ENCODE assay signal across 8 cellular contexts in the genomic region with DNA sequence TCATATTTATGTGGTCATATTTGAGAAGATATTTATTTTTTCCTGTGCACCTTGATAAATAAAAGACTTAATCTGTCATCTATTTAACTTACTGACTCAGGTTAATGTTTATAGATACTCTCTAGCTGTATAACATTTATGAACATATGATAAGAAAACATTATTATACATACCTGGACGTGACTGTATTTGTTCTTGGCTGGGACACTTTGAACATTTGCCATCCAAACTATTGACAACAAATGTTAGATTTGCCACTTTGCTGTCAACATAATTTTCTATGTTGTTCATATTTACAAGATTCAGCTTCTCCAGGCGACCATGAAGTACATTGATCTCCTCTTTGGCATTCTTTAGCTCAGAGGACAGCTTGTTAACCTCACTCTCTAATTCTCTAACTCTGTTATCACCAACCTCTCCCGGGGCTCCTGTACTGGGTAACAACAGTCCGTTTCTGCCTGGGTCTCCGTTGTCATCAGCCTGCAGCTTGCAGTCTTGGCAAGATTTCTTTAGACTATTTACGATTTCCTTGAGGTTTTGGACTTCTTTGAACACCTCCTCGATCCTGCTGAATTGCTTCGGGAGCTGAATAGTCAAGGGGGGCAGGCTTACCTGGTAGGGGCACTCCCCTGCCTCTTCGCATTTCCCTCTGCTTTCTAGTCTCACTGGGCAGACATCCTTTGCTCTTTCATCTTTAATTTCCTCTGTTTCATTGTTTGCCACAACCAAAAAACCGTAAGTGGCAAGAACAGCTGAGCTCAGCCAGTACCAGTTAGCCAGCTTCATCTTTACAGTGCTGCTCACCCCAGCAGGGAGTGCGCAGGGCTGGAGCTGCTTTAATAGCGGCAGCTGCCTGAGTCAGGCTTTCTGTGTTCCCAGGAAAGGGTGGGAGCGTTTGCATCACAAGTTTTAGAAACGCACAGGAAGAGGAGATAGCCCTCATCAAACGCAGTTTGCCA. TPM values are rescaled to one million over a fixed set of nuclear protein-coding genes. Genes with fewer than 3 reads are reported as not detected.
DNase-seq lines count a peak whose midpoint lies in the region; ATAC-seq and TF ChIP-seq lines count a peak whose summit lies in the region.

A gene with protein sequence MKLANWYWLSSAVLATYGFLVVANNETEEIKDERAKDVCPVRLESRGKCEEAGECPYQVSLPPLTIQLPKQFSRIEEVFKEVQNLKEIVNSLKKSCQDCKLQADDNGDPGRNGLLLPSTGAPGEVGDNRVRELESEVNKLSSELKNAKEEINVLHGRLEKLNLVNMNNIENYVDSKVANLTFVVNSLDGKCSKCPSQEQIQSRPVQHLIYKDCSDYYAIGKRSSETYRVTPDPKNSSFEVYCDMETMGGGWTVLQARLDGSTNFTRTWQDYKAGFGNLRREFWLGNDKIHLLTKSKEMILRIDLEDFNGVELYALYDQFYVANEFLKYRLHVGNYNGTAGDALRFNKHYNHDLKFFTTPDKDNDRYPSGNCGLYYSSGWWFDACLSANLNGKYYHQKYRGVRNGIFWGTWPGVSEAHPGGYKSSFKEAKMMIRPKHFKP (minus strand): TSS at position 812 of the 959 bp plus-strand sequence. CDS start 26 bp downstream, at position 786.

- peak within 1 kb of the TSS; percentile 41 for H2BK5ac ChIP-seq in H9 (ENCODE audit: insufficient read length, low read length)

- peaks cover 5% of the 10 kb centered on the region for H3K23me2 ChIP-seq in H9 (ENCODE audit: insufficient read length, low read depth, low read length, poor library complexity, severe bottlenecking)

- peaks cover 2% of the 10 kb centered on the region; the same call in 1 of the 2 replicates for H3K4me1 ChIP-seq in H9 (ENCODE audit: insufficient read depth, low read length)

- no peak within 1 kb of the TSS for H3K9ac ChIP-seq in H9 (ENCODE audit: extremely low read depth, insufficient read length, low read length)

- H3K4me1 Mint-ChIP-seq in H9 = peaks cover 6 to 8% of the 10 kb centered on the region in 2 experiments

- H3K9me3 ChIP-seq in H9 (ENCODE audit: control insufficient read depth, low read depth, low read length) = no peaks in the 10 kb centered on the region

- no peak within 1 kb of the TSS for H2BK20ac ChIP-seq in H9 (ENCODE audit: low read depth, low read length, poor library complexity, severe bottlenecking)

- no peak within 1 kb of the TSS for H3T11ph ChIP-seq in H9 (ENCODE audit: low read length)

- no peaks in the 10 kb centered on the region for H3K79me1 ChIP-seq in H9 (ENCODE audit: insufficient read depth, low read depth, low read length, poor library complexity, severe bottlenecking)

- peak within 1 kb of the TSS; percentile 57; the same call in 1 of the 2 replicates for H3K14ac ChIP-seq in H9 (ENCODE audit: insufficient read depth, low read length)

- no peak within 1 kb of the TSS for H3K23ac ChIP-seq in H9 (ENCODE audit: insufficient read length, low read depth, low read length)

- H3K18ac ChIP-seq in H9 (ENCODE audit: insufficient read length, low read depth, low read length) = no peak within 1 kb of the TSS

- H2AK5ac ChIP-seq in H9 (ENCODE audit: insufficient read length, low read length) = no peak within 1 kb of the TSS

- H3K79me2 ChIP-seq in H9 (ENCODE audit: insufficient read depth, low read length) = no peaks in the 10 kb centered on the region

- H3K9me3 Mint-ChIP-seq in H9 = no peaks in the 10 kb centered on the region

- no peak within 1 kb of the TSS for H2BK12ac ChIP-seq in H9 (ENCODE audit: insufficient read length, low read depth, low read length)

- H4K91ac ChIP-seq in H9 (ENCODE audit: insufficient read length, low read depth, low read length) = no peak within 1 kb of the TSS

- H3K56ac ChIP-seq in H9 (ENCODE audit: insufficient read length, low read depth, low read length) = no peak within 1 kb of the TSS

- peak within 1 kb of the TSS; percentile 48 for H2AFZ ChIP-seq in H9 (ENCODE audit: low read length)

- H2BK15ac ChIP-seq in H9 (ENCODE audit: low read depth, low read length) = no peak within 1 kb of the TSS

- DNase-seq in H9 = peak; percentile 42
- DNase-seq in RPMI7951 (ENCODE audit: low read depth) = peak; percentile 40
- peak; percentile 10 for DNase-seq in brain pericyte (ENCODE audit: low read depth, low spot score)
- peak; percentile 42 for DNase-seq in inferior parietal cortex (ENCODE audit: extremely low spot score)
- peak; percentile 40 for DNase-seq in stimulated activated CD4-positive, alpha-beta T cell treated with anti-CD3 and anti-CD28 coated beads, Interleukin-15, amount 100 ng/mL, for 24 hours
- no peak for DNase-seq in UCSD-AML1 (lab: John Stamatoyannopoulos, UW; ENCODE audit: unreplicated experiment)

- no peaks in the 10 kb centered on the region for H3K36me3 Mint-ChIP-seq in H9 (ENCODE audit: insufficient read depth in 1 of 3, low read depth in 3 of 3)

- peak within 1 kb of the TSS; percentile 83 for H3K4me2 ChIP-seq in H9 (ENCODE audit: insufficient read depth, insufficient read length, low read length)

- TF ChIP-seq CTCF in H9 (conservative IDR thresholded peaks at IDR 0.05) = no peak

- no peak for ATAC-seq in HG02642 (IDR thresholded peaks at IDR 0.05; ENCODE audit: poor library complexity, unreplicated experiment)
- ATAC-seq in HG03175 (IDR thresholded peaks at IDR 0.05; ENCODE audit: unreplicated experiment) = no peak

- H4K5ac ChIP-seq in H9 (ENCODE audit: insufficient read length, low read depth, low read length) = no peak within 1 kb of the TSS

- H3K27me3 Mint-ChIP-seq in H9 (ENCODE audit: low read depth) = peaks cover 8% of the 10 kb centered on the region

- H3K4ac ChIP-seq in H9 (ENCODE audit: low read depth, low read length) = no peak within 1 kb of the TSS

- H4K20me1 ChIP-seq in H9 (ENCODE audit: control insufficient read depth, insufficient read depth, insufficient read length) = no peaks in the 10 kb centered on the region

- H2BK120ac ChIP-seq in H9 (ENCODE audit: low read depth, low read length, poor library complexity, severe bottlenecking) = no peak within 1 kb of the TSS

- H3K27ac ChIP-seq in H9 (ENCODE audit: insufficient read length, low read depth, low read length) = no peak within 1 kb of the TSS

- peak within 1 kb of the TSS; percentile 3 to 73; a peak in 4 of 5 replicates for H3K4me3 Mint-ChIP-seq in H9

- H4K8ac ChIP-seq in H9 (replicated peaks; ENCODE audit: insufficient read length, low read depth, low read length) = no peak within 1 kb of the TSS

- H3K27ac Mint-ChIP-seq in H9 = no peak within 1 kb of the TSS

- WGBS in H9 (ENCODE audit: extremely low coverage, insufficient read length, low lambda C conversion rate) = no CpG with 5 or more reads among the region's 15 CpGs

- H3K27me3 ChIP-seq in H9 (ENCODE audit: insufficient read depth, low read length) = no peaks in the 10 kb centered on the region

RNA-seq across cellular contexts. Expression of the gene that starts here (rescaled TPM):
- total RNA-seq in H9 (2021) = not detected in 2 replicates
- total RNA-seq in RPMI7951 (2014; rRNA removed; shearing (Covaris generic)) = 0.20 TPM in 1 of 2 replicates, not detected in the other

Comparison
In these comparisons a context has a peak if more than half of its experiments do, and no peak if none do; other contexts are left out.
1. Peak in DNase-seq and H3K4me2 ChIP-seq in H9; RNA of the gene not detected or under 1 TPM.
2. Peak in DNase-seq in RPMI7951; RNA of the gene not detected or under 1 TPM.